8 cellular contexts compared by ENCODE assay signal in the genomic region with DNA sequence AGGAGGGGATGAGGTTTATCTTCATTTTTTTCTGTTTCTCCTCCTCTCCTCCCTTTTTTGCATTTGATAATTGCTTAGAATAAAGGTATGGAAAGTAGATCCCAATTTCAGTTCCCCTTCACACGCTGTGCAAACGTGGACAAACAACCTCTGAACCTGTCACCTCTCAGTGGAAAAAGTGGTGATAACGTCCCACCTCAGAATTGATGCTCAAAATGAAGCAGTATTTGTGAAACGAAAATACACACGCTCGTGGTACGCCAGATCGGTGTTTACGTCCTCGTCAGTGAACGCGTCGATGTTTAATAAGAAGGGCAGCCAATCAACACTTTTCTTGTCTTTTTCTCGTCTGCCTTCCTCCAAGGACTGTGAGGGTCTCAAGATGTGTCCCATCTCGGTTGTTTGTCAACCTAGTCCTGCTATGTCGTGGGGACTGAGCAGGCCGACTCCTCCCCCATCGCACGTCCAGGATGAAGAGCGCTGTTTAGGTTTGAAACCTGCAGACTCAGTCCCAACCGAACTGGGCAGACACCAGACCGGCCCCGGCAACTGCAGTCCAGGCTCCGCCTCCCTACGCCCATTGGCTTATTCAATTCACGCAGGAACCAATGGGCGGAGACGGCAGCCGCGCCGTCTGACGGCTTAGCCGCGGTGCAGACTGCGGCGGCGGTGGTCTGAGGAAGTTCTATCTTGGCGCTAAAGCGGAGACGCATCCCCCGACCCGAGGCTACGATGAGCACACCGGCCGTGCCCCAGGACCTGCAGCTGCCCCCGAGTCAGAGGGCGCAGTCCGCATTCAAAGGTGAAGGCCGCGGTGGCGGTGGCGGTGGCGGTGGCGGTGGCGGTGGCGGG. TPM values are rescaled to one million over a fixed set of nuclear protein-coding genes. Genes with fewer than 3 reads are reported as not detected.
A peak's percentile ranks its signal among the peaks of the same experiment; 100 is the strongest.
DNase-seq lines count a peak whose midpoint lies in the region; ATAC-seq and TF ChIP-seq lines count a peak whose summit lies in the region.

A gene with protein sequence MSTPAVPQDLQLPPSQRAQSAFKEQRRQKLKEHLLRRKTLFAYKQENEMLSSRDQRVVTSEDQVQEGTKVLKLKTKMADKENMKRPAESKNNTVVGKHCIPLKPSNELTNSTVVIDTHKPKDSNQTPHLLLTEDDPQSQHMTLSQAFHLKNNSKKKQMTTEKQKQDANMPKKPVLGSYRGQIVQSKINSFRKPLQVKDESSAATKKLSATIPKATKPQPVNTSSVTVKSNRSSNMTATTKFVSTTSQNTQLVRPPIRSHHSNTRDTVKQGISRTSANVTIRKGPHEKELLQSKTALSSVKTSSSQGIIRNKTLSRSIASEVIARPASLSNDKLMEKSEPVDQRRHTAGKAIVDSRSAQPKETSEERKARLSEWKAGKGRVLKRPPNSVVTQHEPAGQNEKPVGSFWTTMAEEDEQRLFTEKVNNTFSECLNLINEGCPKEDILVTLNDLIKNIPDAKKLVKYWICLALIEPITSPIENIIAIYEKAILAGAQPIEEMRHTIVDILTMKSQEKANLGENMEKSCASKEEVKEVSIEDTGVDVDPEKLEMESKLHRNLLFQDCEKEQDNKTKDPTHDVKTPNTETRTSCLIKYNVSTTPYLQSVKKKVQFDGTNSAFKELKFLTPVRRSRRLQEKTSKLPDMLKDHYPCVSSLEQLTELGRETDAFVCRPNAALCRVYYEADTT (plus strand): TSS at position 654 of the 852 bp plus-strand sequence. CDS start 79 bp downstream, at position 733.

- H3K4me3 ChIP-seq in RWPE2 (ENCODE audit: severe bottlenecking), result peak within 1 kb of the TSS; percentile 61

- peaks cover 28% of the 10 kb centered on the region for H3K4me1 ChIP-seq in RWPE2 (ENCODE audit: insufficient read depth, poor library complexity, severe bottlenecking)

- H3K27me3 Mint-ChIP-seq in activated T-helper 2 cell treated with anti-CD3 and anti-CD28 coated beads, Interferon-gamma antibody, Interleukin-2, Interleukin-4, amounts not matched to agents 10 μg/mL and 5 μg/mL and 100 μg/mL, durations not matched to agents 14 hours and 24 hours and 36 hours (ENCODE audit: low read depth), result no peaks in the 10 kb centered on the region
- H3K27me3 Mint-ChIP-seq in natural killer cell treated with Interleukin-12 subunit alpha and Interleukin-12 subunit beta and Interleukin-15 and Interleukin-18, amount 100 ng/mL, for 72 hours, result no peaks in the 10 kb centered on the region

- H3K27ac ChIP-seq in RWPE2 (ENCODE audit: poor library complexity, severe bottlenecking), result peak within 1 kb of the TSS; percentile 76

- peaks cover 31% of the 10 kb centered on the region for H3K36me3 Mint-ChIP-seq in activated T-helper 2 cell treated with anti-CD3 and anti-CD28 coated beads, Interferon-gamma antibody, Interleukin-2, Interleukin-4, amounts not matched to agents 10 μg/mL and 5 μg/mL and 100 μg/mL, durations not matched to agents 14 hours and 24 hours and 36 hours (ENCODE audit: low read depth)
- no peaks in the 10 kb centered on the region for H3K36me3 Mint-ChIP-seq in natural killer cell treated with Interleukin-12 subunit alpha and Interleukin-12 subunit beta and Interleukin-15 and Interleukin-18, amount 100 ng/mL, for 72 hours

- no peaks in the 10 kb centered on the region for H3K9me3 ChIP-seq in RWPE2 (ENCODE audit: severe bottlenecking)

- intact Hi-C loops in activated T-helper 2 cell treated with anti-CD3 and anti-CD28 coated beads, Interferon-gamma antibody, Interleukin-2, Interleukin-4, amounts not matched to agents 10 μg/mL and 5 μg/mL and 100 μg/mL, durations not matched to agents 14 hours and 24 hours and 36 hours (cut with micrococcal nuclease), result loop anchor here (1.0 to 10.0 kb wide), 7 partner anchors 108 to 1003 kb away; a partner anchor contains a TSS

- H3K9me3 Mint-ChIP-seq in activated T-helper 2 cell treated with anti-CD3 and anti-CD28 coated beads, Interferon-gamma antibody, Interleukin-2, Interleukin-4, amounts not matched to agents 10 μg/mL and 5 μg/mL and 100 μg/mL, durations not matched to agents 14 hours and 24 hours and 36 hours, result no peaks in the 10 kb centered on the region
- H3K9me3 Mint-ChIP-seq in natural killer cell treated with Interleukin-12 subunit alpha and Interleukin-12 subunit beta and Interleukin-15 and Interleukin-18, amount 100 ng/mL, for 72 hours, result no peaks in the 10 kb centered on the region

- DNase-seq in EH (ENCODE audit: low read depth) (peak; percentile 94), H4 (ENCODE audit: low spot score) (peak; percentile 90), LoVo (ENCODE audit: low spot score) (peak; percentile 93), RWPE2 (ENCODE audit: low spot score) (peak; percentile 89), fibroblast of peridontal ligament (ENCODE audit: extremely low read depth) (peak; percentile 89)
- peak; percentile 93 for DNase-seq in activated T-helper 2 cell treated with anti-CD3 and anti-CD28 coated beads, Interferon-gamma antibody, Interleukin-2, Interleukin-4, amounts not matched to agents 10 μg/mL and 5 μg/mL and 100 μg/mL, durations not matched to agents 14 hours and 24 hours and 36 hours (ENCODE audit: low spot score)
- DNase-seq in natural killer cell treated with Interleukin-12 subunit alpha and Interleukin-12 subunit beta and Interleukin-15 and Interleukin-18, amount 100 ng/mL, for 72 hours (ENCODE audit: low spot score), result peak; percentile 93
- peak; percentile 92 for DNase-seq in stimulated activated naive CD8-positive, alpha-beta T cell treated with anti-CD3 and anti-CD28 coated beads, Interleukin-15, Interleukin-2, amounts not matched to agents 100 U/mL and 50 U/mL, for 24 hours

- H3K27ac Mint-ChIP-seq in activated T-helper 2 cell treated with anti-CD3 and anti-CD28 coated beads, Interferon-gamma antibody, Interleukin-2, Interleukin-4, amounts not matched to agents 10 μg/mL and 5 μg/mL and 100 μg/mL, durations not matched to agents 14 hours and 24 hours and 36 hours, result peak within 1 kb of the TSS; percentile 99
- H3K27ac Mint-ChIP-seq in natural killer cell treated with Interleukin-12 subunit alpha and Interleukin-12 subunit beta and Interleukin-15 and Interleukin-18, amount 100 ng/mL, for 72 hours, result peak within 1 kb of the TSS; percentile 83 to 93

- no peak for TF ChIP-seq CTCF in RWPE2 (IDR thresholded peaks at IDR 0.05; ENCODE audit: poor library complexity, severe bottlenecking)

- peak within 1 kb of the TSS; percentile 94 for H3K4me3 Mint-ChIP-seq in activated T-helper 2 cell treated with anti-CD3 and anti-CD28 coated beads, Interferon-gamma antibody, Interleukin-2, Interleukin-4, amounts not matched to agents 10 μg/mL and 5 μg/mL and 100 μg/mL, durations not matched to agents 14 hours and 24 hours and 36 hours (ENCODE audit: low read depth)
- peak within 1 kb of the TSS; percentile 92 for H3K4me3 Mint-ChIP-seq in natural killer cell treated with Interleukin-12 subunit alpha and Interleukin-12 subunit beta and Interleukin-15 and Interleukin-18, amount 100 ng/mL, for 72 hours

- peaks cover 42% of the 10 kb centered on the region for H3K4me1 Mint-ChIP-seq in activated T-helper 2 cell treated with anti-CD3 and anti-CD28 coated beads, Interferon-gamma antibody, Interleukin-2, Interleukin-4, amounts not matched to agents 10 μg/mL and 5 μg/mL and 100 μg/mL, durations not matched to agents 14 hours and 24 hours and 36 hours (ENCODE audit: low read depth)
- peaks cover 24 to 33% of the 10 kb centered on the region in 2 donors for H3K4me1 Mint-ChIP-seq in natural killer cell treated with Interleukin-12 subunit alpha and Interleukin-12 subunit beta and Interleukin-15 and Interleukin-18, amount 100 ng/mL, for 72 hours (ENCODE audit: low read depth in 2 of 2)

- peak; percentile 83 for ATAC-seq in RWPE2 (ENCODE audit: low read depth)
- peak; percentile 90 to 95 for ATAC-seq in natural killer cell treated with Interleukin-12 subunit alpha and Interleukin-12 subunit beta and Interleukin-15 and Interleukin-18, amount 100 ng/mL, for 72 hours
- peak; percentile 83 for ATAC-seq in stimulated activated naive CD8-positive, alpha-beta T cell treated with anti-CD3 and anti-CD28 coated beads, Interleukin-15, Interleukin-2, amounts not matched to agents 100 U/mL and 50 U/mL, for 24 hours

- H3K36me3 ChIP-seq in RWPE2 (ENCODE audit: low read depth), result peaks cover 39% of the 10 kb centered on the region

- H3K27me3 ChIP-seq in RWPE2 (ENCODE audit: insufficient read depth, poor library complexity, severe bottlenecking), result no peaks in the 10 kb centered on the region

RNA-seq across cellular contexts. Expression of the gene that starts here (rescaled TPM):
- 27.1 and 32.0 TPM in 2 replicates for total RNA-seq in H4 (2014; rRNA removed; shearing (Covaris generic))
- 44.3 and 46.9 TPM in 2 replicates for total RNA-seq in activated T-helper 2 cell treated with anti-CD3 and anti-CD28 coated beads, Interferon-gamma antibody, Interleukin-2, Interleukin-4, amounts not matched to agents 10 μg/mL and 5 μg/mL and 100 μg/mL, durations not matched to agents 14 hours and 24 hours and 36 hours
- 10 to 100 TPM; 16.1 to 27.6 TPM for total RNA-seq in natural killer cell treated with Interleukin-12 subunit alpha and Interleukin-12 subunit beta and Interleukin-15 and Interleukin-18, amount 100 ng/mL, for 72 hours

Comparison
In these comparisons a context has a peak if more than half of its experiments do, and no peak if none do; other contexts are left out.
1. Peak in every context shown above with its lines: DNase-seq, ATAC-seq, H3K4me3 ChIP-seq and H3K27ac ChIP-seq.